ENCODE assay signal across 11 cellular contexts in the genomic region with DNA sequence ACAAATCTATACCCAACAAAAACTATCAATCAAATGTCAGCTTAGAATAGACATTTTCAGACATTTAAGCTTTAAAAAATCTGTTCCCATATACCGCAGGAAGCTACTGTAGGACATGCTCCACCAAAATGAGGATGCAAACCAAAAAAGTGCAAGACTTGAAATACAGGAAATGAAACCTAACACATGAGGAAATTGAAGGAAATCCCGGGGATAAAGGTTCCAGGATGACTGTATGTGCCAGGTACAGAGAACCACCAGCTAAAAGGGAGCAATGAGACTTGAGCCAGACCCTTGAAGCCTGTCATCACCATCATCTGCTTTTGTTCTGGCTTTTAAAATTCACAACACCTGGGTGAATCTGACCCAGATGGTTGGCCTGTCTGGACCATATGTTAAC. TPM values are rescaled to one million over a fixed set of nuclear protein-coding genes. Genes with fewer than 3 reads are reported as not detected.
DNase-seq lines count a peak whose midpoint lies in the region; ATAC-seq, FAIRE-seq and TF ChIP-seq lines count a peak whose summit lies in the region.
"Had no signal": no experiment of that assay in that cellular context is flagged by ENCODE, and none has a peak within 500 bp of the region (broad histone marks: within the 10 kb centered on the region; RNA-seq: fewer than 3 reads in every experiment).

No MANE protein-coding gene starts in this region.

- POLR2A ChIA-PET in K562 (lab: Yijun Ruan, JAX), result interaction anchor here (0.6 to 3.1 kb wide), 5 partner anchors 9 to 534 kb away, joined by 4 to 16 read pairs (median 7); a partner anchor contains a TSS

- H3K27ac ChIP-seq in Karpas-422 (ENCODE audit: low read length) (peak overlapping the region; percentile 77), K562 (ENCODE audit: extremely low read depth, low read depth, low read length) (peak overlapping the region; percentile 29), neutrophil (peak overlapping the region; percentile 64)

- DNase-seq in activated T-cell treated with anti-CD3 and anti-CD28 coated beads, Interleukin-2, amount 50 U/mL, for 72 hours, result no peak
- DNase-seq in activated T-cell treated with anti-CD3 and anti-CD28 coated beads, Interleukin-2, amount 50 U/mL, for 4 hours, result no peak
- DNase-seq in Karpas-422, result no peak
- no peak for DNase-seq in K562 (ENCODE audit: extremely low read depth in 1 of 4, low spot score in 3 of 4)
- no peak for DNase-seq in epidermal melanocyte (ENCODE audit: insufficient read length, low spot score)
- DNase-seq: SK-N-SH; stimulated activated CD4-positive, alpha-beta T cell treated with anti-CD3 and anti-CD28 coated beads, Interleukin-15, amount 100 ng/mL, for 24 hours; stimulated activated naive CD4-positive, alpha-beta T cell had no signal

- H3K4me3 ChIP-seq in Karpas-422 (ENCODE audit: low read length) (no peak overlapping the region), K562 (no peak overlapping the region), neutrophil (ENCODE audit: low read depth in 1 of 2, low read length in 1 of 2) (no peak overlapping the region)

- H3K9ac ChIP-seq in Karpas-422 (ENCODE audit: low read length), result no peak overlapping the region; the same call in 1 of the 2 replicates
- H3K9ac ChIP-seq in K562 (ENCODE audit: insufficient read depth in 1 of 2, low read depth in 2 of 2, low read length in 2 of 2), result no peak overlapping the region
- H3K9ac ChIP-seq: SK-N-SH had no signal

- no TSS peak for BruUV-seq in K562 (replicated peaks; lab: Mats Ljungman, UMichigan)

- H3K36me3 ChIP-seq in Karpas-422 (ENCODE audit: insufficient read depth, low read length), result peaks cover 5% of the 10 kb centered on the region; the same call in 1 of the 2 replicates
- H3K36me3 ChIP-seq in K562 (ENCODE audit: control insufficient read depth, insufficient read depth, low read length), result peaks cover 62% of the 10 kb centered on the region
- peaks cover 10% of the 10 kb centered on the region for H3K36me3 ChIP-seq in neutrophil

- H3K9me3 ChIP-seq in Karpas-422 (ENCODE audit: low read length), result no peaks in the 10 kb centered on the region
- H3K9me3 ChIP-seq in K562 (replicated peaks; ENCODE audit: control insufficient read depth, insufficient read depth, low read depth, low read length), result no peaks in the 10 kb centered on the region
- no peaks in the 10 kb centered on the region for H3K9me3 ChIP-seq in neutrophil
- H3K9me3 ChIP-seq: SK-N-SH had no signal

- TF ChIP-seq CTCF in K562 (IDR thresholded peaks at IDR 0.05 in 2 of 3, conservative IDR thresholded peaks at IDR 0.05 in 1 of 3; ENCODE audit: insufficient read depth in 2 of 3, low read depth in 1 of 3, low read length in 3 of 3) (no peak), neutrophil (IDR thresholded peaks at IDR 0.05) (no peak)

- peak in 1 of 2 donors; percentile 16 for ATAC-seq in activated T-cell treated with anti-CD3 and anti-CD28 coated beads, Interleukin-2, amount 50 U/mL, for 72 hours (replicated peaks in 1 of 2)
- ATAC-seq in activated T-cell treated with anti-CD3 and anti-CD28 coated beads, Interleukin-2, amount 50 U/mL, for 4 hours, result no peak
- ATAC-seq in K562 (0 out of 3 replicates have a peak, but pooled peaks have one; percentile 9), HG03159 (IDR thresholded peaks at IDR 0.05; ENCODE audit: unreplicated experiment) (no peak), GM21447 (IDR thresholded peaks at IDR 0.05; ENCODE audit: unreplicated experiment) (no peak)

- peaks cover 95% of the 10 kb centered on the region for H3K79me2 ChIP-seq in Karpas-422 (ENCODE audit: low read length)
- H3K79me2 ChIP-seq in K562 (ENCODE audit: control insufficient read depth, insufficient read depth, low read length), result peaks cover 97% of the 10 kb centered on the region

- no peak overlapping the region for H2AFZ ChIP-seq in Karpas-422 (ENCODE audit: low read length)
- no peak overlapping the region for H2AFZ ChIP-seq in K562 (ENCODE audit: low read depth, low read length)

- no peaks in the 10 kb centered on the region for H3K9me3 Mint-ChIP-seq in activated T-cell treated with anti-CD3 and anti-CD28 coated beads, Interleukin-2, amount 50 U/mL, for 72 hours
- no peaks in the 10 kb centered on the region for H3K9me3 Mint-ChIP-seq in activated T-cell treated with anti-CD3 and anti-CD28 coated beads, Interleukin-2, amount 50 U/mL, for 4 hours

- no peak for FAIRE-seq in K562 (lab: Jason Lieb, UNC)

- H3K9me1 ChIP-seq in K562 (ENCODE audit: control insufficient read depth, insufficient read depth, low read length), result no peaks in the 10 kb centered on the region

- H3K4me1 ChIP-seq in Karpas-422 (ENCODE audit: low read length), result peaks cover 74% of the 10 kb centered on the region
- H3K4me1 ChIP-seq in K562 (replicated peaks in 1 of 2; ENCODE audit: control insufficient read depth in 2 of 2, insufficient read depth in 2 of 2, low read length in 2 of 2), result peaks cover 6 to 24% of the 10 kb centered on the region in 2 experiments; a peak in 3 of 5 replicates
- peaks cover 67 to 68% of the 10 kb centered on the region in 2 experiments for H3K4me1 ChIP-seq in neutrophil (ENCODE audit: control insufficient read depth in 1 of 2, insufficient read depth in 1 of 2, low read depth in 1 of 2, low read length in 1 of 2)

- H3K36me3 Mint-ChIP-seq in activated T-cell treated with anti-CD3 and anti-CD28 coated beads, Interleukin-2, amount 50 U/mL, for 72 hours (ENCODE audit: insufficient read depth in 2 of 2), result peaks cover 0 to 1% of the 10 kb centered on the region in 2 donors
- peaks cover 4% of the 10 kb centered on the region for H3K36me3 Mint-ChIP-seq in activated T-cell treated with anti-CD3 and anti-CD28 coated beads, Interleukin-2, amount 50 U/mL, for 4 hours (ENCODE audit: insufficient read depth)

- 70% methylated on average over 2 of the region's 2 CpGs for WGBS in K562 (ENCODE audit: insufficient coverage, low coverage, missing lambda C conversion rate)

- no peak for TF ChIP-seq POLR2A in K562 (conservative IDR thresholded peaks at IDR 0.05)

- H3K4me3 Mint-ChIP-seq in activated T-cell treated with anti-CD3 and anti-CD28 coated beads, Interleukin-2, amount 50 U/mL, for 72 hours, result peak overlapping the region in 1 of 2 donors; percentile 14
- no peak overlapping the region for H3K4me3 Mint-ChIP-seq in activated T-cell treated with anti-CD3 and anti-CD28 coated beads, Interleukin-2, amount 50 U/mL, for 4 hours

- H3K27me3 Mint-ChIP-seq in activated T-cell treated with anti-CD3 and anti-CD28 coated beads, Interleukin-2, amount 50 U/mL, for 72 hours (ENCODE audit: low read depth), result no peaks in the 10 kb centered on the region
- no peaks in the 10 kb centered on the region for H3K27me3 Mint-ChIP-seq in activated T-cell treated with anti-CD3 and anti-CD28 coated beads, Interleukin-2, amount 50 U/mL, for 4 hours (ENCODE audit: low read depth)

- H4K20me1 ChIP-seq in Karpas-422 (ENCODE audit: insufficient read depth, low read depth, low read length) (0 out of 2 replicates have a peak, but pooled peaks cover 4% of the 10 kb centered on the region), K562 (replicated peaks; ENCODE audit: control insufficient read depth, insufficient read depth, low read length) (0 out of 2 replicates have a peak, but pooled peaks cover 7% of the 10 kb centered on the region)

- H3K4me2 ChIP-seq in Karpas-422 (ENCODE audit: low read depth, low read length, poor library complexity, severe bottlenecking) (peak overlapping the region; percentile 17), K562 (ENCODE audit: insufficient read depth, low read length) (no peak overlapping the region)
- H3K4me2 ChIP-seq: SK-N-SH had no signal

- no peaks in the 10 kb centered on the region for H3K27me3 ChIP-seq in Karpas-422 (ENCODE audit: low read length)
- no peaks in the 10 kb centered on the region for H3K27me3 ChIP-seq in K562 (ENCODE audit: control insufficient read depth in 2 of 2, insufficient read depth in 2 of 2, low read length in 2 of 2)
- no peaks in the 10 kb centered on the region for H3K27me3 ChIP-seq in neutrophil

- H3K4me1 Mint-ChIP-seq in activated T-cell treated with anti-CD3 and anti-CD28 coated beads, Interleukin-2, amount 50 U/mL, for 72 hours (ENCODE audit: low read depth), result peaks cover 70% of the 10 kb centered on the region
- H3K4me1 Mint-ChIP-seq in activated T-cell treated with anti-CD3 and anti-CD28 coated beads, Interleukin-2, amount 50 U/mL, for 4 hours (ENCODE audit: low read depth), result peaks cover 69% of the 10 kb centered on the region

- TF ChIP-seq EP300 in K562 (IDR thresholded peaks at IDR 0.05; ENCODE audit: low read length), result no peak

- peak overlapping the region; percentile 83 for H3K27ac Mint-ChIP-seq in activated T-cell treated with anti-CD3 and anti-CD28 coated beads, Interleukin-2, amount 50 U/mL, for 72 hours

- H3K9me2 ChIP-seq in Karpas-422 (replicated peaks; ENCODE audit: insufficient read depth, low read length), result no peaks in the 10 kb centered on the region
- H3K9me2 ChIP-seq: SK-N-SH had no signal

- TF ChIP-seq RAD21 in K562 (CRISPR knock-in tag; conservative IDR thresholded peaks at IDR 0.05 in 1 of 2, IDR thresholded peaks at IDR 0.05 in 1 of 2), result no peak

- in situ Hi-C loops in K562 (cut with MboI), result no loop called here

- CTCF ChIA-PET in K562 (lab: Yijun Ruan, JAX; ENCODE audit: low intra/inter-chr PET ratio), result interaction anchor here (1.2 kb wide), 1 partner anchor 22 kb away, joined by 3 read pairs; no protein-coding TSS in a partner anchor

- intact Hi-C loops in K562 (cut with micrococcal nuclease), result no loop called here

RNA-seq across cellular contexts. Expression of a gene that starts 21.4 kb away (rescaled TPM):
- total RNA-seq in activated T-cell treated with anti-CD3 and anti-CD28 coated beads, Interleukin-2, amount 50 U/mL, for 72 hours, result 100 to 1,000 TPM; 162 to 165 TPM
- 100 to 1,000 TPM; 243 to 289 (median 269) TPM for total RNA-seq in activated T-cell treated with anti-CD3 and anti-CD28 coated beads, Interleukin-2, amount 50 U/mL, for 4 hours
- total RNA-seq in Karpas-422 (2014; rRNA removed; shearing (Covaris generic); ENCODE audit: low replicate concordance), result 147 and 181 TPM in 2 replicates
- total RNA-seq in K562 (2011; cell fraction: chromatin; rRNA removed; ENCODE audit: low replicate concordance), result 295 and 514 TPM in 2 replicates
- total RNA-seq in K562 (2011; cell fraction: nucleolus; rRNA removed), result 151 and 162 TPM in 2 replicates
- 271 and 317 TPM in 2 replicates for total RNA-seq in K562 (2011; cell fraction: nucleoplasm; rRNA removed)
- total RNA-seq in K562 (2014; rRNA removed) (90.1 and 91.4 TPM in 2 replicates), K562 (2014; rRNA removed; fragmentation: Illumina TruSeq; extraction: Trizol) (73.7 and 84.9 TPM in 2 replicates), K562 (2015; rRNA removed; fragmentation: Illumina TruSeq; extraction: Trizol) (60.8 and 68.0 TPM in 2 replicates), K562 (2021) (268 and 328 TPM in 2 replicates)
- polyA plus RNA-seq in K562 (2011; rRNA removed) (146 and 159 TPM in 2 replicates), K562 (2014; fragmentation: Illumina TruSeq; extraction: Trizol) (261 and 291 TPM in 2 replicates), K562 (2014; fragmentation: Nextera tagmentation; extraction: Ambion mirVana) (10 to 100 TPM; 75.8 to 97.8 TPM), K562 (2014; rRNA removed) (131 and 168 TPM in 2 replicates)
- 137 TPM in 2 replicates for polyA plus RNA-seq in K562 (2011; cell fraction: cytosol; rRNA removed)
- 325 and 501 TPM in 2 replicates for polyA plus RNA-seq in K562 (2011; cell fraction: nucleus; rRNA removed)
- polyA plus RNA-seq in K562 (2012), result 172 and 199 TPM in 2 replicates
- 279 and 286 TPM in 2 replicates for polyA minus RNA-seq in K562 (2011; rRNA and poly(A)+ RNA removed)
- polyA minus RNA-seq in K562 (2011; cell fraction: cytosol; rRNA and poly(A)+ RNA removed), result 184 and 249 TPM in 2 replicates
- 108 and 288 TPM in 2 replicates for polyA minus RNA-seq in K562 (2011; cell fraction: nucleus; rRNA and poly(A)+ RNA removed)

RNA-seq across cellular contexts. Expression of a gene that starts 39.3 kb away (rescaled TPM):
- total RNA-seq in activated T-cell treated with anti-CD3 and anti-CD28 coated beads, Interleukin-2, amount 50 U/mL, for 72 hours, result 10 to 100 TPM; 64.1 to 69.2 TPM
- total RNA-seq in activated T-cell treated with anti-CD3 and anti-CD28 coated beads, Interleukin-2, amount 50 U/mL, for 4 hours, result 10 to 100 TPM; 66.1 to 73.8 (median 71.7) TPM
- total RNA-seq in Karpas-422 (2014; rRNA removed; shearing (Covaris generic); ENCODE audit: low replicate concordance), result 96.0 and 128 TPM in 2 replicates
- total RNA-seq in K562 (2011; cell fraction: chromatin; rRNA removed; ENCODE audit: low replicate concordance), result 380 and 433 TPM in 2 replicates
- 249 and 274 TPM in 2 replicates for total RNA-seq in K562 (2011; cell fraction: nucleolus; rRNA removed)
- total RNA-seq in K562 (2011; cell fraction: nucleoplasm; rRNA removed), result 332 and 388 TPM in 2 replicates
- total RNA-seq in K562 (2014; rRNA removed), result 111 and 160 TPM in 2 replicates
- total RNA-seq in K562 (2014; rRNA removed; fragmentation: Illumina TruSeq; extraction: Trizol), result 118 and 129 TPM in 2 replicates
- total RNA-seq in K562 (2015; rRNA removed; fragmentation: Illumina TruSeq; extraction: Trizol), result 116 and 130 TPM in 2 replicates
- 114 and 119 TPM in 2 replicates for total RNA-seq in K562 (2021)
- 190 and 191 TPM in 2 replicates for polyA plus RNA-seq in K562 (2011; rRNA removed)
- 207 and 230 TPM in 2 replicates for polyA plus RNA-seq in K562 (2011; cell fraction: cytosol; rRNA removed)
- 365 and 426 TPM in 2 replicates for polyA plus RNA-seq in K562 (2011; cell fraction: nucleus; rRNA removed)
- polyA plus RNA-seq in K562 (2012), result 77.6 and 93.4 TPM in 2 replicates
- polyA plus RNA-seq in K562 (2014; fragmentation: Illumina TruSeq; extraction: Trizol), result 144 and 153 TPM in 2 replicates
- 100 to 1,000 TPM in 1 of 2 experiments, 10 to 100 TPM in 1; 89.7 to 107 TPM for polyA plus RNA-seq in K562 (2014; fragmentation: Nextera tagmentation; extraction: Ambion mirVana)
- polyA plus RNA-seq in K562 (2014; rRNA removed), result 120 and 137 TPM in 2 replicates
- polyA minus RNA-seq in K562 (2011; rRNA and poly(A)+ RNA removed), result 136 and 147 TPM in 2 replicates
- 73.0 and 87.2 TPM in 2 replicates for polyA minus RNA-seq in K562 (2011; cell fraction: cytosol; rRNA and poly(A)+ RNA removed)
- polyA minus RNA-seq in K562 (2011; cell fraction: nucleus; rRNA and poly(A)+ RNA removed), result 80.6 and 114 TPM in 2 replicates

RNA-seq across cellular contexts. Expression of a gene that starts 39.4 kb away (rescaled TPM):
- 10 to 100 TPM; 14.6 to 19.5 TPM for total RNA-seq in activated T-cell treated with anti-CD3 and anti-CD28 coated beads, Interleukin-2, amount 50 U/mL, for 72 hours
- 10 to 100 TPM; 25.8 to 30.4 (median 29.5) TPM for total RNA-seq in activated T-cell treated with anti-CD3 and anti-CD28 coated beads, Interleukin-2, amount 50 U/mL, for 4 hours
- 20.4 and 48.3 TPM in 2 replicates for total RNA-seq in Karpas-422 (2014; rRNA removed; shearing (Covaris generic); ENCODE audit: low replicate concordance)
- total RNA-seq in K562 (2011; cell fraction: chromatin; rRNA removed; ENCODE audit: low replicate concordance), result 14.3 and 44.8 TPM in 2 replicates
- total RNA-seq in K562 (2011; cell fraction: nucleolus; rRNA removed), result 46.6 and 54.9 TPM in 2 replicates
- 22.9 and 26.5 TPM in 2 replicates for total RNA-seq in K562 (2011; cell fraction: nucleoplasm; rRNA removed)
- 30.7 and 35.5 TPM in 2 replicates for total RNA-seq in K562 (2014; rRNA removed)
- total RNA-seq in K562 (2014; rRNA removed; fragmentation: Illumina TruSeq; extraction: Trizol), result 5.0 and 7.0 TPM in 2 replicates
- 14.1 and 14.3 TPM in 2 replicates for total RNA-seq in K562 (2015; rRNA removed; fragmentation: Illumina TruSeq; extraction: Trizol)
- total RNA-seq in K562 (2021), result 22.9 and 23.3 TPM in 2 replicates
- 17.4 and 17.9 TPM in 2 replicates for polyA plus RNA-seq in K562 (2011; rRNA removed)
- 15.7 and 32.1 TPM in 2 replicates for polyA plus RNA-seq in K562 (2011; cell fraction: cytosol; rRNA removed)
- polyA plus RNA-seq in K562 (2011; cell fraction: nucleus; rRNA removed), result 65.3 and 140 TPM in 2 replicates
- 4.8 and 10.5 TPM in 2 replicates for polyA plus RNA-seq in K562 (2012)
- 13.3 and 19.8 TPM in 2 replicates for polyA plus RNA-seq in K562 (2014; fragmentation: Illumina TruSeq; extraction: Trizol)
- under 1 TPM; 0.06 to 0.76 TPM for polyA plus RNA-seq in K562 (2014; fragmentation: Nextera tagmentation; extraction: Ambion mirVana)
- 33.8 and 36.0 TPM in 2 replicates for polyA plus RNA-seq in K562 (2014; rRNA removed)
- polyA minus RNA-seq in K562 (2011; rRNA and poly(A)+ RNA removed), result 6.0 and 11.9 TPM in 2 replicates
- 7.4 and 8.4 TPM in 2 replicates for polyA minus RNA-seq in K562 (2011; cell fraction: cytosol; rRNA and poly(A)+ RNA removed)
- 18.0 and 23.8 TPM in 2 replicates for polyA minus RNA-seq in K562 (2011; cell fraction: nucleus; rRNA and poly(A)+ RNA removed)

RNA-seq across cellular contexts. Expression of a gene that starts 53.8 kb away (rescaled TPM):
- total RNA-seq in activated T-cell treated with anti-CD3 and anti-CD28 coated beads, Interleukin-2, amount 50 U/mL, for 72 hours, result 10 to 100 TPM; 54.1 to 61.1 TPM
- 10 to 100 TPM; 20.5 to 29.7 (median 22.1) TPM for total RNA-seq in activated T-cell treated with anti-CD3 and anti-CD28 coated beads, Interleukin-2, amount 50 U/mL, for 4 hours
- 14.6 and 19.3 TPM in 2 replicates for total RNA-seq in Karpas-422 (2014; rRNA removed; shearing (Covaris generic); ENCODE audit: low replicate concordance)
- total RNA-seq in K562 (2011; cell fraction: chromatin; rRNA removed; ENCODE audit: low replicate concordance), result 160 and 307 TPM in 2 replicates
- total RNA-seq in K562 (2011; cell fraction: nucleolus; rRNA removed), result 128 and 139 TPM in 2 replicates
- total RNA-seq in K562 (2011; cell fraction: nucleoplasm; rRNA removed), result 143 and 150 TPM in 2 replicates
- total RNA-seq in K562 (2014; rRNA removed) (19.2 and 20.6 TPM in 2 replicates), K562 (2014; rRNA removed; fragmentation: Illumina TruSeq; extraction: Trizol) (7.0 and 7.9 TPM in 2 replicates), K562 (2015; rRNA removed; fragmentation: Illumina TruSeq; extraction: Trizol) (12.9 and 13.7 TPM in 2 replicates), K562 (2021) (19.2 and 26.5 TPM in 2 replicates)
- polyA plus RNA-seq in K562 (2011; rRNA removed) (24.8 and 36.2 TPM in 2 replicates), K562 (2014; fragmentation: Illumina TruSeq; extraction: Trizol) (13.6 and 20.6 TPM in 2 replicates), K562 (2014; fragmentation: Nextera tagmentation; extraction: Ambion mirVana) (under 1 TPM; 0.35 to 0.84 TPM), K562 (2014; rRNA removed) (28.6 and 37.5 TPM in 2 replicates)
- 11.3 and 18.8 TPM in 2 replicates for polyA plus RNA-seq in K562 (2011; cell fraction: cytosol; rRNA removed)
- polyA plus RNA-seq in K562 (2011; cell fraction: nucleus; rRNA removed), result 300 and 346 TPM in 2 replicates
- polyA plus RNA-seq in K562 (2012), result 16.4 and 35.9 TPM in 2 replicates
- polyA minus RNA-seq in K562 (2011; rRNA and poly(A)+ RNA removed), result 7.8 and 12.4 TPM in 2 replicates
- polyA minus RNA-seq in K562 (2011; cell fraction: cytosol; rRNA and poly(A)+ RNA removed), result 12.8 and 13.1 TPM in 2 replicates
- polyA minus RNA-seq in K562 (2011; cell fraction: nucleus; rRNA and poly(A)+ RNA removed), result 43.8 and 62.2 TPM in 2 replicates
